Comparison of ENCODE assay signal across 8 cellular contexts in the genomic region with DNA sequence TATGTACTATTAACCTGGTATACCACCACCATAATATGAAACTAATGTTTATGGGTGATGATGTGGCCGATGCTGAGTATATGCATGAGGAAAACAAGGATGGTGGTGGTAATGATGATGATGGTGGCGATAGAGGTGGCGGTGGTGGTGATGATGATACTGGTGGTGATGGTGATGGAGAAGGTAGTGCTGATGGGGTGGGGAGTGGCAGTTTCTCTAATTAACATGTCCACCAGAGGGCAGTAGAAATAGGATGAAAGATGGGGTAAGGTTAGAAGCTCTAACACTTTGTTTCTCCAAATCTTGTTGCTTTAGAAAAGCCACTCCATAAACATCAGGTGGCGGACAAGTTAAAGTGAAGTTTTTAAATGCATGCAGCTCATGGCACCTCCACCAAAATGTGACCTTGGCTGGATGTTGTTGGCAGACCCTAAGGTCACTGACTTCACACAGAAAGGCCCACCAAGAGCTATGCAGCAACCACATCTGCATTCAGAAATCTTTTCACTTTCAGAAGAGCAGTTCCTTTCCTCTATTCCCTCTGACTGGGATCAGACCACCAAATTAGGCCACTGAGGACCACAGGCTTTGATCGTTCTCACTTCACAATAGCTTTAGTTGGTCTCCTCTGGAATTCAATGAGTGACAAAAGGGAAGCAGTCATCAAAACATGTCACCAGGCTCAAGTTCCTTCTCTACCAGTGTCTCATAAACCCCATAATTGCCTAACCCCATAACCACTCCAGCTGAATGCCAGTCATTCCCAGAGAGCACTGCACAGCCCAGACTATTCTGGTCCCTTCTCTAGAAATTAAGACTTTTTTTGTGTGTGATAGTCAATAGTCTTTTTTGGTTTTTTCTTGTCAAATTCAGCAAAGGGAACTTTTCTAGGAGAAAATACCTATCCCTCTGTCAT. TPM values are rescaled to one million over a fixed set of nuclear protein-coding genes. Genes with fewer than 3 reads are reported as not detected.
DNase-seq lines count a peak whose midpoint lies in the region; ATAC-seq and TF ChIP-seq lines count a peak whose summit lies in the region.

No MANE protein-coding gene starts in this region.

- intact Hi-C loops in lower leg skin (cut with DNase I; ENCODE audit: low total_unique reads): no loop called here

- WGBS in suprapubic skin: 90% methylated on average over 5 of the region's 5 CpGs
- 84% methylated on average over 5 of the region's 5 CpGs for WGBS in lower leg skin, 2 donors

- H3K4me3 ChIP-seq in BJ (ENCODE audit: low read depth, low read length) (no peak overlapping the region), SJCRH30 (no peak overlapping the region), suprapubic skin (no peak overlapping the region), lower leg skin (ENCODE audit: low read depth, poor library complexity, severe bottlenecking) (no peak overlapping the region)

- TF ChIP-seq POLR2A in suprapubic skin (IDR thresholded peaks at IDR 0.05) (no peak), lower leg skin (IDR thresholded peaks at IDR 0.05) (no peak)

- POLR2A ChIA-PET in BJ (lab: Charles Lee): interaction anchor here (0.5 to 0.6 kb wide), 2 partner anchors 11 to 79 kb away, joined by 3 read pairs; no protein-coding TSS in a partner anchor

- H3K27me3 Mint-ChIP-seq in glutamatergic neuron (ENCODE audit: unreplicated experiment): no peaks in the 10 kb centered on the region

- no peak for TF ChIP-seq EP300 in suprapubic skin (IDR thresholded peaks at IDR 0.05)

- ATAC-seq in GM18498 (IDR thresholded peaks at IDR 0.05; ENCODE audit: unreplicated experiment) (peak; percentile 73), HG03159 (IDR thresholded peaks at IDR 0.05; ENCODE audit: unreplicated experiment) (peak; percentile 59)

- H3K27ac Mint-ChIP-seq in glutamatergic neuron (ENCODE audit: unreplicated experiment): no peak overlapping the region

- CTCF ChIA-PET in BJ (lab: Yijun Ruan, JAX): interaction anchor here (0.6 to 4.4 kb wide), 16 partner anchors 9 to 1989 kb away, joined by 3 to 41 read pairs (median 4); no protein-coding TSS in a partner anchor

- no peaks in the 10 kb centered on the region for H3K4me1 ChIP-seq in SJCRH30
- H3K4me1 ChIP-seq in suprapubic skin: peaks cover 15% of the 10 kb centered on the region

- H3K9me3 ChIP-seq in SJCRH30 (replicated peaks) (no peaks in the 10 kb centered on the region), suprapubic skin (no peaks in the 10 kb centered on the region)

- DNase-seq in BJ (ENCODE audit: low read depth): no peak
- peak; percentile 24 to 70 for DNase-seq in SJCRH30
- no peak for DNase-seq in glutamatergic neuron
- no peak for DNase-seq in suprapubic skin (ENCODE audit: low spot score in 2 of 2)
- DNase-seq in iPS-NIHi7 (ENCODE audit: extremely low spot score): no peak
- no peak for DNase-seq in lower leg skin (ENCODE audit: low spot score in 2 of 2)

- no peak overlapping the region for H3K27ac ChIP-seq in SJCRH30
- no peak overlapping the region for H3K27ac ChIP-seq in suprapubic skin

- H3K27me3 ChIP-seq in BJ (ENCODE audit: control insufficient read depth, insufficient read depth, low read length): peaks cover 17% of the 10 kb centered on the region
- peaks cover 12% of the 10 kb centered on the region; the same call in 1 of the 2 replicates for H3K27me3 ChIP-seq in SJCRH30
- peaks cover 18% of the 10 kb centered on the region for H3K27me3 ChIP-seq in suprapubic skin

- H3K36me3 Mint-ChIP-seq in glutamatergic neuron (ENCODE audit: unreplicated experiment): no peaks in the 10 kb centered on the region

- H3K36me3 ChIP-seq in BJ (ENCODE audit: control insufficient read depth, insufficient read depth, low read length) (no peaks in the 10 kb centered on the region), SJCRH30 (no peaks in the 10 kb centered on the region), suprapubic skin (no peaks in the 10 kb centered on the region)

- H3K4me3 Mint-ChIP-seq in glutamatergic neuron (ENCODE audit: unreplicated experiment): no peak overlapping the region

- H3K4me1 Mint-ChIP-seq in glutamatergic neuron (ENCODE audit: low read depth, unreplicated experiment): peaks cover 8% of the 10 kb centered on the region

- TF ChIP-seq CTCF in BJ (IDR thresholded peaks at IDR 0.05; ENCODE audit: insufficient read depth, low read depth, low read length) (peak; percentile 56), glutamatergic neuron (IDR thresholded peaks at IDR 0.05; ENCODE audit: partially characterized antibody, unreplicated experiment) (peak; percentile 57), suprapubic skin (IDR thresholded peaks at IDR 0.05) (peak; percentile 3 to 30), lower leg skin (IDR thresholded peaks at IDR 0.05) (no peak)

- no peaks in the 10 kb centered on the region for H3K9me3 Mint-ChIP-seq in glutamatergic neuron (ENCODE audit: unreplicated experiment)

RNA-seq across cellular contexts. Expression of gene BCL11A, which starts 7.5 kb away (rescaled TPM):
- polyA plus RNA-seq in BJ (2011; rRNA removed): 0.60 and 1.4 TPM in 2 replicates
- polyA minus RNA-seq in BJ (2011; rRNA and poly(A)+ RNA removed): 3.1 and 4.2 TPM in 2 replicates
- 23.1 and 29.7 TPM in 2 replicates for total RNA-seq in SJCRH30 (2014; rRNA removed; shearing (Covaris generic))
- total RNA-seq in glutamatergic neuron (ENCODE audit: unreplicated experiment) (29.1 TPM), suprapubic skin (100 to 1,000 TPM in 2 of 4 donors, 10 to 100 TPM in 2; 67.1 to 222 (median 113) TPM), lower leg skin (10 to 100 TPM; 62.8 to 94.4 (median 71.5) TPM)

Comparison
In these comparisons a context has a peak if more than half of its experiments do, and no peak if none do; other contexts are left out.
1. DNase-seq: peak in SJCRH30 (2 of 2); none in BJ (single experiment), glutamatergic neuron (single experiment), suprapubic skin (0 of 2), iPS-NIHi7 (single experiment) and lower leg skin (0 of 2).
2. CTCF ChIP-seq: peak in BJ (single experiment), glutamatergic neuron (single experiment) and suprapubic skin (2 of 2); none in lower leg skin (0 of 3).